2 cellular contexts compared by ENCODE assay signal in the genomic region with DNA sequence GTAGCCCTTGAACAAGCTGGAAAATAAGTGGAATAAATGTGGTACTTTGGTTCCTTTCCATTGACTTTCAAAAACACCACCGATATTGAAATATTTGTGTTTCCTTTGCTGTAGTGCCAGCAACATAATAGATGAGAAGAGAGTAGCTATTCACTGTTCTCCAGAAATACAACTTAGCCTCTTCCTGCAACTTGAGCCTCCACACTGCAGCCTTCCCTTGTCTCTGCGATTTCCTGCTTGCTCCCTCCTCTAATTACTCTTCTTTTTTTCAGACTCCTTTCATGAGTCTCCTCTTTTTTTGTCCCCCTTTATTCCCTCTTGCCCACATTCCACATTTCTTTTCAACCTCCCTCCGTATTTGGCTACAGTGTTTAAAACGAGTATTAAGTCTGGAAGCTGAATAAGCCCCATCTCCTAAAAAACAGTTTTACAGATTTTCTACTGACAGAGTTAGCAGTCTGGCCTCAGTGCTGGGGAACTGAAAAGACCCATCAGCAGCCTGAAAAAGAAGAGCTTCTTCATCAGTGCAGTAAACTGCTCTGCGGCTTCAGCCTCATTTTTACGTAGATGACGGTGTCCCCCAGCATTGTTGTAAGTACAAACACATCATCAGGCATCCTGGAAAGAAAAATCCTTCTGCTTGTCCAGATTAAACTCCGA.
TF ChIP-seq lines count a peak whose summit lies in the region.

No MANE protein-coding gene starts in this region.

TF ChIP-seq in SK-N-SH treated with all-trans-retinoic acid at 6 μM for 48 hours, 23 proteins besides CTCF, POLR2A, EP300 and RAD21 (continued from another document):
- TF ChIP-seq ZNF8 (CRISPR knock-in tag; IDR thresholded peaks at IDR 0.05) (no peak), ZC3H10 (CRISPR knock-in tag; IDR thresholded peaks at IDR 0.05) (no peak), ISL1 (CRISPR knock-in tag; IDR thresholded peaks at IDR 0.05) (no peak), PPARA (CRISPR knock-in tag; IDR thresholded peaks at IDR 0.05; ENCODE audit: borderline replicate concordance) (no peak), ZFP30 (CRISPR knock-in tag; IDR thresholded peaks at IDR 0.05) (no peak), TOX (CRISPR knock-in tag; IDR thresholded peaks at IDR 0.05; ENCODE audit: borderline replicate concordance) (no peak), BACH2 (CRISPR knock-in tag; IDR thresholded peaks at IDR 0.05; ENCODE audit: borderline replicate concordance) (no peak), SNAI2 (CRISPR knock-in tag; IDR thresholded peaks at IDR 0.05) (no peak), ESRRG (CRISPR knock-in tag; IDR thresholded peaks at IDR 0.05) (no peak), CSDC2 (CRISPR knock-in tag; IDR thresholded peaks at IDR 0.05) (no peak), RARB (CRISPR knock-in tag; IDR thresholded peaks at IDR 0.05) (no peak)
- TF ChIP-seq, protein P1, sequence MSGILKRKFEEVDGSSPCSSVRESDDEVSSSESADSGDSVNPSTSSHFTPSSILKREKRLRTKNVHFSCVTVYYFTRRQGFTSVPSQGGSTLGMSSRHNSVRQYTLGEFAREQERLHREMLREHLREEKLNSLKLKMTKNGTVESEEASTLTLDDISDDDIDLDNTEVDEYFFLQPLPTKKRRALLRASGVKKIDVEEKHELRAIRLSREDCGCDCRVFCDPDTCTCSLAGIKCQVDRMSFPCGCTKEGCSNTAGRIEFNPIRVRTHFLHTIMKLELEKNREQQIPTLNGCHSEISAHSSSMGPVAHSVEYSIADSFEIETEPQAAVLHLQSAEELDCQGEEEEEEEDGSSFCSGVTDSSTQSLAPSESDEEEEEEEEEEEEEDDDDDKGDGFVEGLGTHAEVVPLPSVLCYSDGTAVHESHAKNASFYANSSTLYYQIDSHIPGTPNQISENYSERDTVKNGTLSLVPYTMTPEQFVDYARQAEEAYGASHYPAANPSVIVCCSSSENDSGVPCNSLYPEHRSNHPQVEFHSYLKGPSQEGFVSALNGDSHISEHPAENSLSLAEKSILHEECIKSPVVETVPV (CRISPR knock-in tag; IDR thresholded peaks at IDR 0.05): no peak
- TF ChIP-seq, protein P2, sequence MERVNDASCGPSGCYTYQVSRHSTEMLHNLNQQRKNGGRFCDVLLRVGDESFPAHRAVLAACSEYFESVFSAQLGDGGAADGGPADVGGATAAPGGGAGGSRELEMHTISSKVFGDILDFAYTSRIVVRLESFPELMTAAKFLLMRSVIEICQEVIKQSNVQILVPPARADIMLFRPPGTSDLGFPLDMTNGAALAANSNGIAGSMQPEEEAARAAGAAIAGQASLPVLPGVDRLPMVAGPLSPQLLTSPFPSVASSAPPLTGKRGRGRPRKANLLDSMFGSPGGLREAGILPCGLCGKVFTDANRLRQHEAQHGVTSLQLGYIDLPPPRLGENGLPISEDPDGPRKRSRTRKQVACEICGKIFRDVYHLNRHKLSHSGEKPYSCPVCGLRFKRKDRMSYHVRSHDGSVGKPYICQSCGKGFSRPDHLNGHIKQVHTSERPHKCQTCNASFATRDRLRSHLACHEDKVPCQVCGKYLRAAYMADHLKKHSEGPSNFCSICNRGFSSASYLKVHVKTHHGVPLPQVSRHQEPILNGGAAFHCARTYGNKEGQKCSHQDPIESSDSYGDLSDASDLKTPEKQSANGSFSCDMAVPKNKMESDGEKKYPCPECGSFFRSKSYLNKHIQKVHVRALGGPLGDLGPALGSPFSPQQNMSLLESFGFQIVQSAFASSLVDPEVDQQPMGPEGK (CRISPR knock-in tag; IDR thresholded peaks at IDR 0.05; ENCODE audit: borderline replicate concordance): no peak
- TF ChIP-seq, protein P3, sequence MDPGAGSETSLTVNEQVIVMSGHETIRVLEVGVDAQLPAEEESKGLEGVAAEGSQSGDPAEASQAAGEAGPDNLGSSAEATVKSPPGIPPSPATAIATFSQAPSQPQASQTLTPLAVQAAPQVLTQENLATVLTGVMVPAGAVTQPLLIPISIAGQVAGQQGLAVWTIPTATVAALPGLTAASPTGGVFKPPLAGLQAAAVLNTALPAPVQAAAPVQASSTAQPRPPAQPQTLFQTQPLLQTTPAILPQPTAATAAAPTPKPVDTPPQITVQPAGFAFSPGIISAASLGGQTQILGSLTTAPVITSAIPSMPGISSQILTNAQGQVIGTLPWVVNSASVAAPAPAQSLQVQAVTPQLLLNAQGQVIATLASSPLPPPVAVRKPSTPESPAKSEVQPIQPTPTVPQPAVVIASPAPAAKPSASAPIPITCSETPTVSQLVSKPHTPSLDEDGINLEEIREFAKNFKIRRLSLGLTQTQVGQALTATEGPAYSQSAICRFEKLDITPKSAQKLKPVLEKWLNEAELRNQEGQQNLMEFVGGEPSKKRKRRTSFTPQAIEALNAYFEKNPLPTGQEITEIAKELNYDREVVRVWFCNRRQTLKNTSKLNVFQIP (CRISPR knock-in tag; IDR thresholded peaks at IDR 0.05; ENCODE audit: borderline replicate concordance, low read depth): no peak

TF ChIP-seq in SK-N-SH, 30 proteins besides CTCF, POLR2A, EP300 and RAD21 (continued from another document):
- TF ChIP-seq, protein P4, sequence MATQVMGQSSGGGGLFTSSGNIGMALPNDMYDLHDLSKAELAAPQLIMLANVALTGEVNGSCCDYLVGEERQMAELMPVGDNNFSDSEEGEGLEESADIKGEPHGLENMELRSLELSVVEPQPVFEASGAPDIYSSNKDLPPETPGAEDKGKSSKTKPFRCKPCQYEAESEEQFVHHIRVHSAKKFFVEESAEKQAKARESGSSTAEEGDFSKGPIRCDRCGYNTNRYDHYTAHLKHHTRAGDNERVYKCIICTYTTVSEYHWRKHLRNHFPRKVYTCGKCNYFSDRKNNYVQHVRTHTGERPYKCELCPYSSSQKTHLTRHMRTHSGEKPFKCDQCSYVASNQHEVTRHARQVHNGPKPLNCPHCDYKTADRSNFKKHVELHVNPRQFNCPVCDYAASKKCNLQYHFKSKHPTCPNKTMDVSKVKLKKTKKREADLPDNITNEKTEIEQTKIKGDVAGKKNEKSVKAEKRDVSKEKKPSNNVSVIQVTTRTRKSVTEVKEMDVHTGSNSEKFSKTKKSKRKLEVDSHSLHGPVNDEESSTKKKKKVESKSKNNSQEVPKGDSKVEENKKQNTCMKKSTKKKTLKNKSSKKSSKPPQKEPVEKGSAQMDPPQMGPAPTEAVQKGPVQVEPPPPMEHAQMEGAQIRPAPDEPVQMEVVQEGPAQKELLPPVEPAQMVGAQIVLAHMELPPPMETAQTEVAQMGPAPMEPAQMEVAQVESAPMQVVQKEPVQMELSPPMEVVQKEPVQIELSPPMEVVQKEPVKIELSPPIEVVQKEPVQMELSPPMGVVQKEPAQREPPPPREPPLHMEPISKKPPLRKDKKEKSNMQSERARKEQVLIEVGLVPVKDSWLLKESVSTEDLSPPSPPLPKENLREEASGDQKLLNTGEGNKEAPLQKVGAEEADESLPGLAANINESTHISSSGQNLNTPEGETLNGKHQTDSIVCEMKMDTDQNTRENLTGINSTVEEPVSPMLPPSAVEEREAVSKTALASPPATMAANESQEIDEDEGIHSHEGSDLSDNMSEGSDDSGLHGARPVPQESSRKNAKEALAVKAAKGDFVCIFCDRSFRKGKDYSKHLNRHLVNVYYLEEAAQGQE (IDR thresholded peaks at IDR 0.05; ENCODE audit: low read depth, low read length): no peak
- TF ChIP-seq EZH2phosphoT487 (IDR thresholded peaks at IDR 0.05; ENCODE audit: borderline replicate concordance, low read depth): no peak
